In the genomic region with DNA sequence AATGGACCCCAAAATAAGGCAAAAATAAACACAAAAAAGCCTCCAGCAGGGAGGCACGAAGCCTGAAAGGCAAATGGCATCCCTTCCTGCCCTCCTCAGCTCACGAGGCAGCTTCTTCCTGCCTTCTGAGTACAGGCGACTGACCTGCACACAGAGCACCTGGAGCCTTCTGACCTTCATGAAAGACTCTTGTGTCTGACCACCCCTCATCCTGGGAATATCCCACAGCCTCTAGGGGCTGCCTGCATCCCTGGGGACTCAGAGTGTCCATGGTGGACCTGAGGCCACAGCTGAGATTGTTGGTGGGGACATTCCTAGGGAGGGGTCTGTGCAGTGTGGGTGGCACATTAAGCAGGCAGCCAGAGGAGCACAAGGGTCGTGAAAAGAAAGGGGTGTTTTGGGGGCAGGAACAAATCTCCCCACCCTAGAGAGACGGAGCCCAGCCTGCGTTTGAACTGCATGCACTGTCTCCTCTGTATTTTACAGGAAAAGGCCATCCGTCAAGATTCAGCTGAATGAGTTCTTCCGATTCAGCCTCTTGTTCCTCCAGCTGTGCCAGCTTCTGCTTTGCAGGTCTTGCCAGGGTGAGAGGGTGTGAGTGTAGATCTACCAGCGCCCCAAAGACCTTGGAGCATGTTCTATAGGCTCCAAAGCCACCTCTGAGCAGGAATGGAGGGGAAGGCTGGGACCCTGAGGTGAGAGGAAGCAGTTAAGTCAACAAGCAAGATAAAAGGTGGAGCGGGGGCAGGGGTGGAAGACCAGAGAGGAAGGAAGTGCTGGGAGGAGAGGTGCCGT, we compare ENCODE assay signal across 10 cellular contexts.
DNase-seq lines count a peak whose midpoint lies in the region; ATAC-seq and TF ChIP-seq lines count a peak whose summit lies in the region.
"Had no signal": no experiment of that assay in that cellular context is flagged by ENCODE, and none has a peak within 500 bp of the region (broad histone marks: within the 10 kb centered on the region; RNA-seq: fewer than 3 reads in every experiment).

No MANE protein-coding gene starts in this region.

- no peak overlapping the region for H2BK12ac ChIP-seq in neuronal stem cell (ENCODE audit: low read length)

- H3K9ac ChIP-seq in neuronal stem cell (ENCODE audit: low read depth, low read length, poor library complexity), result no peak overlapping the region

- no peak overlapping the region for H3K23ac ChIP-seq in neuronal stem cell (ENCODE audit: low read depth, low read length, poor library complexity)

- no peaks in the 10 kb centered on the region for H3K36me3 Mint-ChIP-seq in CD4-positive, alpha-beta memory T cell
- no peaks in the 10 kb centered on the region for H3K36me3 Mint-ChIP-seq in endothelial cell (ENCODE audit: low read depth, unreplicated experiment)

- peaks cover 7 to 22% (median 13%) of the 10 kb centered on the region in 4 donors for H3K4me1 Mint-ChIP-seq in CD4-positive, alpha-beta memory T cell
- peaks cover 24% of the 10 kb centered on the region for H3K4me1 Mint-ChIP-seq in endothelial cell (ENCODE audit: unreplicated experiment)

- intact Hi-C loops in CD4-positive, alpha-beta memory T cell (cut with micrococcal nuclease), result no loop called here

- no peak overlapping the region for H4K8ac ChIP-seq in neuronal stem cell (ENCODE audit: low read depth, low read length)

- H3K27me3 Mint-ChIP-seq in CD4-positive, alpha-beta memory T cell, result peaks cover 6 to 23% of the 10 kb centered on the region in 2 donors
- H3K27me3 Mint-ChIP-seq in endothelial cell (ENCODE audit: unreplicated experiment), result peaks cover 9% of the 10 kb centered on the region

- no peaks in the 10 kb centered on the region for H3K79me1 ChIP-seq in neuronal stem cell (ENCODE audit: low read depth, low read length)

- H3K4me1 ChIP-seq in CD4-positive, alpha-beta memory T cell (ENCODE audit: insufficient read depth, low read length), result peaks cover 19% of the 10 kb centered on the region
- peaks cover 4 to 16% of the 10 kb centered on the region in 2 donors for H3K4me1 ChIP-seq in neuronal stem cell (ENCODE audit: control insufficient read depth in 2 of 2, insufficient read depth in 1 of 2, low read depth in 1 of 2, low read length in 2 of 2)

- H3K9me3 ChIP-seq in CD4-positive, alpha-beta memory T cell (ENCODE audit: control insufficient read depth in 1 of 2, low read length in 2 of 2), result no peaks in the 10 kb centered on the region
- no peaks in the 10 kb centered on the region for H3K9me3 ChIP-seq in neuronal stem cell (replicated peaks in 1 of 2; ENCODE audit: control insufficient read depth in 2 of 2, insufficient read depth in 1 of 2, low read depth in 1 of 2, low read length in 2 of 2)

- no peak overlapping the region for H3K4me3 ChIP-seq in CD4-positive, alpha-beta memory T cell (ENCODE audit: low read length in 2 of 2)
- no peak overlapping the region for H3K4me3 ChIP-seq in neuronal stem cell (ENCODE audit: low read length in 2 of 2)

- H2BK5ac ChIP-seq in neuronal stem cell (ENCODE audit: low read length), result no peak overlapping the region

- no peak overlapping the region for H4K91ac ChIP-seq in neuronal stem cell (ENCODE audit: low read depth, low read length, poor library complexity)

- WGBS in neuronal stem cell (ENCODE audit: extremely low coverage in 2 of 2, insufficient read length in 2 of 2, insufficient replicate concordance in 1 of 2), 2 donors, result no CpG with 5 or more reads among the region's 11 CpGs

- DNase-seq in CD4-positive, alpha-beta memory T cell, result no peak
- DNase-seq in KG1 (lab: John Stamatoyannopoulos, UW) (peak; percentile 44), endothelial cell (ENCODE audit: low spot score) (no peak), neuronal stem cell (ENCODE audit: low spot score) (no peak), GM19240 (ENCODE audit: insufficient read length, low spot score) (no peak), DMS53 treated with DMSO at 0.1 percent for 48 hours (lab: John Stamatoyannopoulos, UW; ENCODE audit: unreplicated experiment) (no peak)
- DNase-seq: effector CD8-positive, alpha-beta T cell; GF-D8 had no signal

- peak overlapping the region in 3 of 7 donors; percentile 2 to 91 (median 54) for H3K27ac Mint-ChIP-seq in CD4-positive, alpha-beta memory T cell
- peak overlapping the region; percentile 79 for H3K27ac Mint-ChIP-seq in endothelial cell (ENCODE audit: unreplicated experiment)

- H3K4ac ChIP-seq in neuronal stem cell (ENCODE audit: low read length), result no peak overlapping the region

- H2BK120ac ChIP-seq in neuronal stem cell (ENCODE audit: low read depth, low read length), result no peak overlapping the region

- TF ChIP-seq CTCF in endothelial cell (IDR thresholded peaks at IDR 0.05; ENCODE audit: unreplicated experiment), result no peak

- H3K14ac ChIP-seq in neuronal stem cell (ENCODE audit: low read length), result peak overlapping the region; percentile 4

- no peak overlapping the region for H3K4me2 ChIP-seq in neuronal stem cell (ENCODE audit: insufficient read depth, low read length, poor library complexity, severe bottlenecking)

- no peak overlapping the region for H2BK15ac ChIP-seq in neuronal stem cell (ENCODE audit: low read length)

- H3K4me3 Mint-ChIP-seq in CD4-positive, alpha-beta memory T cell, result peak overlapping the region in 7 of 8 donors; percentile 41 to 81 (median 64)
- H3K4me3 Mint-ChIP-seq in endothelial cell (ENCODE audit: unreplicated experiment), result peak overlapping the region; percentile 88

- H3K18ac ChIP-seq in neuronal stem cell (ENCODE audit: low read length), result no peak overlapping the region

- no peak for ATAC-seq in GM18870 (IDR thresholded peaks at IDR 0.05; ENCODE audit: unreplicated experiment)
- no peak for ATAC-seq in HG03342 (IDR thresholded peaks at IDR 0.05; ENCODE audit: unreplicated experiment)

- H2AK5ac ChIP-seq in neuronal stem cell (ENCODE audit: low read depth, low read length), result no peak overlapping the region

- peaks cover 0 to 2% (median 0%) of the 10 kb centered on the region in 8 donors for H3K9me3 Mint-ChIP-seq in CD4-positive, alpha-beta memory T cell
- no peaks in the 10 kb centered on the region for H3K9me3 Mint-ChIP-seq in endothelial cell (ENCODE audit: unreplicated experiment)

- peak overlapping the region; percentile 80 for H2AFZ ChIP-seq in neuronal stem cell (ENCODE audit: low read length)

- H3K27me3 ChIP-seq in CD4-positive, alpha-beta memory T cell (ENCODE audit: insufficient read depth, low read length), result no peaks in the 10 kb centered on the region
- peaks cover 0 to 15% (median 9%) of the 10 kb centered on the region in 3 experiments for H3K27me3 ChIP-seq in neuronal stem cell (ENCODE audit: control insufficient read depth in 3 of 3, insufficient read depth in 3 of 3, low read depth in 1 of 3, low read length in 3 of 3)

- no peak overlapping the region for H3K27ac ChIP-seq in CD4-positive, alpha-beta memory T cell (ENCODE audit: low read depth, low read length)
- H3K27ac ChIP-seq in neuronal stem cell (replicated peaks; ENCODE audit: low read length), result no peak overlapping the region

- CTCF ChIA-PET in CD4-positive, alpha-beta memory T cell (lab: Charles Lee; ENCODE audit: partially characterized antibody), result interaction anchor here (1.4 kb wide), 1 partner anchor 8 kb away, joined by 3 read pairs; no protein-coding TSS in a partner anchor

- no peaks in the 10 kb centered on the region for H3K36me3 ChIP-seq in CD4-positive, alpha-beta memory T cell (ENCODE audit: insufficient read depth, low read length)
- no peaks in the 10 kb centered on the region for H3K36me3 ChIP-seq in neuronal stem cell (replicated peaks in 1 of 2; ENCODE audit: control insufficient read depth in 2 of 2, insufficient read depth in 2 of 2, low read length in 2 of 2)

- POLR2A ChIA-PET in CD4-positive, alpha-beta memory T cell (lab: Charles Lee; ENCODE audit: partially characterized antibody), result interaction anchor here (1.1 kb wide), 1 partner anchor 10 kb away, joined by 3 read pairs; no protein-coding TSS in a partner anchor
